9 cellular contexts compared by ENCODE assay signal in the genomic region with DNA sequence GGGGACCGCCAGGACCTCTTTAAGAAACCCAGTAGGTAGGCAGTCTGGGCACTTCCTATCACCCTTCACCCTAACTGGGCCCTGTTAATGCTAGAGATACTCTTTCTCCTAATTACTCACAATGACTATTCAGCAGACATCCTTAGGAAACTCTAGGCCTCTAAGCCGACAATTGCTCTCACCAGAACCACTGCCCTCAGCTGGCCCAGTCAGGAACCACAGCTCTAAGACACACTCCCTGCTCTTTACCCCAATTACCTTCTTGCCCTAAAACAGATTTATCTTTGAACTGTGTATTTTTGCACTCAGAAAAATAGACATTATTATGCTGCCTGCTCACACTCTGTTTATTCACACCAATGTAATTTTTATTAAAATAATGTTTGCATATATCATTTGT.
DNase-seq lines count a peak whose midpoint lies in the region; ATAC-seq and TF ChIP-seq lines count a peak whose summit lies in the region.
"Had no signal": no experiment of that assay in that cellular context is flagged by ENCODE, and none has a peak within 500 bp of the region (broad histone marks: within the 10 kb centered on the region; RNA-seq: fewer than 3 reads in every experiment).

No MANE protein-coding gene starts in this region.

- H3F3A ChIP-seq in DOHH2 (ENCODE audit: control insufficient read depth, insufficient read depth), result no peaks in the 10 kb centered on the region

- no peaks in the 10 kb centered on the region for H3K79me2 ChIP-seq in DOHH2 (ENCODE audit: control insufficient read depth, low read length)

- no peak for TF ChIP-seq EP300 in tibial nerve (IDR thresholded peaks at IDR 0.05)

- H3K4me1 Mint-ChIP-seq in type B pancreatic cell (ENCODE audit: unreplicated experiment), result peaks cover 28% of the 10 kb centered on the region

- no peak overlapping the region for H3K4me2 ChIP-seq in DOHH2 (ENCODE audit: low read length)

- peaks cover 11% of the 10 kb centered on the region for H3K9me3 Mint-ChIP-seq in type B pancreatic cell

- TF ChIP-seq CTCF in DOHH2 (IDR thresholded peaks at IDR 0.05; ENCODE audit: low read depth, low read length, poor library complexity, severe bottlenecking), result peak; percentile 52
- TF ChIP-seq CTCF in fibroblast of the aortic adventitia (IDR thresholded peaks at IDR 0.05; ENCODE audit: insufficient read depth, low read length), result peak; percentile 46
- peak; percentile 61 for TF ChIP-seq CTCF in type B pancreatic cell (conservative IDR thresholded peaks at IDR 0.05)
- peak in 2 of 5 experiments; percentile 8 to 30 for TF ChIP-seq CTCF in tibial nerve (IDR thresholded peaks at IDR 0.05)

- ATAC-seq in GM19351 (IDR thresholded peaks at IDR 0.05; ENCODE audit: unreplicated experiment), result peak; percentile 86
- ATAC-seq in GM21737 (IDR thresholded peaks at IDR 0.05; ENCODE audit: unreplicated experiment), result no peak

- H3K36me3 ChIP-seq in DOHH2 (ENCODE audit: control insufficient read depth, low read length), result no peaks in the 10 kb centered on the region
- H3K36me3 ChIP-seq in tibial nerve, result no peaks in the 10 kb centered on the region

- no peaks in the 10 kb centered on the region for H3K4me1 ChIP-seq in DOHH2 (ENCODE audit: control insufficient read depth, low read length)
- H3K4me1 ChIP-seq in tibial nerve, result no peaks in the 10 kb centered on the region

- no peak overlapping the region for H3K27ac ChIP-seq in DOHH2 (ENCODE audit: low read depth, low read length)
- no peak overlapping the region for H3K27ac ChIP-seq in tibial nerve

- no peaks in the 10 kb centered on the region for H4K20me1 ChIP-seq in DOHH2 (ENCODE audit: control insufficient read depth, insufficient read depth, low read depth, low read length)

- no peaks in the 10 kb centered on the region for H3K9me2 ChIP-seq in DOHH2 (replicated peaks; ENCODE audit: control insufficient read depth, low read length)

- peak; percentile 16 for DNase-seq in NCI-H226
- DNase-seq in fibroblast of the aortic adventitia (ENCODE audit: low read depth), result no peak
- no peak for DNase-seq in type B pancreatic cell (ENCODE audit: extremely low spot score, unreplicated experiment)
- DNase-seq in NOMO-1 treated with DMSO at 0.1 percent for 48 hours (lab: John Stamatoyannopoulos, UW; ENCODE audit: unreplicated experiment), result no peak
- DNase-seq in tibial nerve (ENCODE audit: low spot score in 2 of 2), result no peak

- WGBS in tibial nerve, 2 donors, result 71 to 74% methylated on average over 2 of the region's 2 CpGs

- H3K4me3 ChIP-seq in DOHH2 (ENCODE audit: low read length) (no peak overlapping the region), fibroblast of the aortic adventitia (ENCODE audit: low read depth, low read length) (no peak overlapping the region), tibial nerve (no peak overlapping the region)

- peaks cover 4% of the 10 kb centered on the region for H3K36me3 Mint-ChIP-seq in type B pancreatic cell

- H3K9me3 ChIP-seq in DOHH2 (ENCODE audit: control insufficient read depth, insufficient read depth, low read length) (no peaks in the 10 kb centered on the region), tibial nerve (no peaks in the 10 kb centered on the region)

- H3K27me3 ChIP-seq in DOHH2 (ENCODE audit: control insufficient read depth, low read length), result no peaks in the 10 kb centered on the region
- H3K27me3 ChIP-seq in tibial nerve, result no peaks in the 10 kb centered on the region

- H3K4me3 Mint-ChIP-seq in type B pancreatic cell, result no peak overlapping the region
- H3K4me3 Mint-ChIP-seq: stimulated activated naive CD8-positive, alpha-beta T cell treated with anti-CD3 and anti-CD28 coated beads, Interleukin-15, Interleukin-2, amounts not matched to agents 100 ng/mL and 50 ng/mL, for 24 hours had no signal

- H3K27me3 Mint-ChIP-seq in type B pancreatic cell, result peaks cover 7% of the 10 kb centered on the region
- H3K27me3 Mint-ChIP-seq: stimulated activated naive CD8-positive, alpha-beta T cell treated with anti-CD3 and anti-CD28 coated beads, Interleukin-15, Interleukin-2, amounts not matched to agents 100 ng/mL and 50 ng/mL, for 24 hours had no signal

- TF ChIP-seq POLR2A in tibial nerve (IDR thresholded peaks at IDR 0.05), result no peak

- no peak overlapping the region for H3K27ac Mint-ChIP-seq in type B pancreatic cell
- H3K27ac Mint-ChIP-seq: stimulated activated naive CD8-positive, alpha-beta T cell treated with anti-CD3 and anti-CD28 coated beads, Interleukin-15, Interleukin-2, amounts not matched to agents 100 ng/mL and 50 ng/mL, for 24 hours had no signal
